Comparison of ENCODE assay signal across 8 cellular contexts in genomic region chr18:77127769-77128671, GRCh38. TPM values are rescaled to one million over a fixed set of nuclear protein-coding genes. Genes with fewer than 3 reads are reported as not detected.
A peak's percentile ranks its signal among the peaks of the same experiment; 100 is the strongest.
DNase-seq lines count a peak whose midpoint lies in the region; ATAC-seq and TF ChIP-seq lines count a peak whose summit lies in the region.

No MANE protein-coding gene starts in this region.

- H3K36me3 ChIP-seq in fibroblast of lung (ENCODE audit: control insufficient read depth, insufficient read depth, low read length) (no peaks in the 10 kb centered on the region), rectal smooth muscle tissue (ENCODE audit: control insufficient read depth, insufficient read depth, low read length) (no peaks in the 10 kb centered on the region)

- no peak overlapping the region for H2AFZ ChIP-seq in fibroblast of lung (ENCODE audit: low read length)

- TF ChIP-seq CTCF in VCaP (conservative IDR thresholded peaks at IDR 0.05) (no peak), fibroblast of lung (conservative IDR thresholded peaks at IDR 0.05 in 1 of 2, IDR thresholded peaks at IDR 0.05 in 1 of 2; ENCODE audit: low read depth in 1 of 2, low read length in 2 of 2) (no peak)

- DNase-seq in GM04503 (ENCODE audit: low read depth) (peak; percentile 91), MV-4-11 (lab: John Stamatoyannopoulos, UW) (peak; percentile 98), fibroblast of lung (ENCODE audit: low read depth in 2 of 2) (peak; percentile 92 to 96), substantia nigra (lab: John Stamatoyannopoulos, UW) (no peak), COLO829 (ENCODE audit: low spot score) (no peak)

- peak overlapping the region; percentile 94 for H3K27ac ChIP-seq in VCaP
- H3K27ac ChIP-seq in fibroblast of lung (ENCODE audit: insufficient read depth, low read length): no peak overlapping the region
- H3K27ac ChIP-seq in rectal smooth muscle tissue (ENCODE audit: low read depth, low read length): peak overlapping the region; percentile 51
- no peak overlapping the region for H3K27ac ChIP-seq in substantia nigra (ENCODE audit: low read depth, low read length, poor library complexity, severe bottlenecking)

- H3K9ac ChIP-seq in fibroblast of lung (ENCODE audit: insufficient read depth, low read length) (no peak overlapping the region), rectal smooth muscle tissue (ENCODE audit: low read length) (no peak overlapping the region)

- H3K79me2 ChIP-seq in fibroblast of lung (ENCODE audit: control insufficient read depth, insufficient read depth, low read length): no peaks in the 10 kb centered on the region

- H3K9me3 ChIP-seq in fibroblast of lung (ENCODE audit: control insufficient read depth, insufficient read depth, low read depth, low read length): no peaks in the 10 kb centered on the region

- no peak overlapping the region for H3K4me2 ChIP-seq in fibroblast of lung (ENCODE audit: extremely low read depth, insufficient read depth, low read length)

- H3K4me1 ChIP-seq in fibroblast of lung (ENCODE audit: control insufficient read depth, extremely low read depth, insufficient read depth, low read length): peaks cover 6% of the 10 kb centered on the region
- no peaks in the 10 kb centered on the region for H3K4me1 ChIP-seq in rectal smooth muscle tissue (ENCODE audit: control insufficient read depth, insufficient read depth, low read length)

- H4K20me1 ChIP-seq in fibroblast of lung (ENCODE audit: control insufficient read depth, extremely low read depth, insufficient read depth, low read length): no peaks in the 10 kb centered on the region

- peaks cover 15% of the 10 kb centered on the region for H3K27me3 ChIP-seq in fibroblast of lung (ENCODE audit: control insufficient read depth, insufficient read depth, low read length)
- H3K27me3 ChIP-seq in rectal smooth muscle tissue (ENCODE audit: control insufficient read depth, insufficient read depth, low read length): no peaks in the 10 kb centered on the region

- peak; percentile 21 for ATAC-seq in GM21723 (IDR thresholded peaks at IDR 0.05; ENCODE audit: unreplicated experiment)

- no peak overlapping the region for H3K4me3 ChIP-seq in fibroblast of lung (replicated peaks in 1 of 4; ENCODE audit: control extremely low read depth in 1 of 4, insufficient read depth in 1 of 4, low read depth in 3 of 4, low read length in 4 of 4)
- peak overlapping the region; percentile 33 for H3K4me3 ChIP-seq in rectal smooth muscle tissue (ENCODE audit: low read length)

RNA-seq across cellular contexts. Expression of gene MBP, which starts 4.6 kb away (rescaled TPM):
- total RNA-seq in fibroblast of lung: 3.6 and 7.2 TPM in 2 replicates
- polyA plus RNA-seq in fibroblast of lung: 2.3 and 2.4 TPM in 2 replicates
- polyA plus RNA-seq in fibroblast of lung (2012): 1.9 and 2.0 TPM in 2 replicates
- 2.6 and 3.3 TPM in 2 replicates for polyA minus RNA-seq in fibroblast of lung (ENCODE audit: low replicate concordance)

Comparison
In these comparisons a context has a peak if more than half of its experiments do, and no peak if none do; other contexts are left out.
1. DNase-seq: peak in GM04503 (single experiment), MV-4-11 (single experiment) and fibroblast of lung (2 of 2); none in substantia nigra (0 of 49) and COLO829 (single experiment).
2. H3K27ac ChIP-seq: peak in VCaP (single experiment) and rectal smooth muscle tissue (single experiment); none in fibroblast of lung (single experiment) and substantia nigra (single experiment).